In genomic region chr12:65699251-65699650, GRCh38 we compare ENCODE assay signal across 9 cellular contexts.
A peak's percentile ranks its signal among the peaks of the same experiment; 100 is the strongest.
DNase-seq lines count a peak whose midpoint lies in the region; ATAC-seq and TF ChIP-seq lines count a peak whose summit lies in the region.
"Had no signal": no experiment of that assay in that cellular context is flagged by ENCODE, and none has a peak within 500 bp of the region (broad histone marks: within the 10 kb centered on the region; RNA-seq: fewer than 3 reads in every experiment).

No MANE protein-coding gene starts in this region.

- H3K4me3 Mint-ChIP-seq in activated naive CD8-positive, alpha-beta T cell treated with anti-CD3 and anti-CD28 coated beads, Interleukin-2, amount 50 U/mL, for 24 hours, result no peak overlapping the region
- H3K4me3 Mint-ChIP-seq: activated naive CD8-positive, alpha-beta T cell treated with anti-CD3 and anti-CD28 coated beads, Interleukin-2, amount 10 ng/mL, durations not matched to agents 7 days and 5 days had no signal

- no peak overlapping the region for H3K27ac Mint-ChIP-seq in activated naive CD8-positive, alpha-beta T cell treated with anti-CD3 and anti-CD28 coated beads, Interleukin-2, amount 50 U/mL, for 24 hours
- H3K27ac Mint-ChIP-seq: activated naive CD8-positive, alpha-beta T cell treated with anti-CD3 and anti-CD28 coated beads, Interleukin-2, amount 10 ng/mL, durations not matched to agents 7 days and 5 days had no signal

- no peaks in the 10 kb centered on the region for H3K27me3 ChIP-seq in mammary epithelial cell (ENCODE audit: insufficient read depth, low read length)
- no peaks in the 10 kb centered on the region for H3K27me3 ChIP-seq in osteoblast (ENCODE audit: insufficient read depth, low read length)

- 97% methylated on average over 2 of the region's 2 CpGs for WGBS in mammary epithelial cell (ENCODE audit: low coverage, missing lambda C conversion rate)

- no peak overlapping the region for H3K9ac ChIP-seq in mammary epithelial cell (ENCODE audit: insufficient read depth, low read length)

- CTCF ChIA-PET in mammary epithelial cell (lab: Charles Lee; ENCODE audit: low non-redundant PET), result interaction anchor here (0.5 to 0.6 kb wide), 5 partner anchors 65 to 702 kb away, joined by 3 to 5 read pairs (median 4); no protein-coding TSS in a partner anchor

- dilution Hi-C loops in mammary epithelial cell (cut with HindIII; ENCODE audit: low sequenced_read_pairs), result no loop called here

- H3K79me2 ChIP-seq in mammary epithelial cell (ENCODE audit: insufficient read depth, low read length), result no peaks in the 10 kb centered on the region
- H3K79me2 ChIP-seq in osteoblast (ENCODE audit: insufficient read depth, low read length), result no peaks in the 10 kb centered on the region

- ATAC-seq in HG02642 (IDR thresholded peaks at IDR 0.05; ENCODE audit: poor library complexity, unreplicated experiment) (no peak), GM19351 (IDR thresholded peaks at IDR 0.05; ENCODE audit: unreplicated experiment) (no peak)
- ATAC-seq in activated naive CD8-positive, alpha-beta T cell treated with anti-CD3 and anti-CD28 coated beads, Interleukin-2, amount 50 U/mL, for 24 hours, result no peak

- intact Hi-C loops in mammary epithelial cell (cut with micrococcal nuclease), result loop anchor here (1.0 to 5.0 kb wide), 3 partner anchors 142 to 392 kb away; no protein-coding TSS in a partner anchor

- H3K9me3 ChIP-seq in mammary epithelial cell (replicated peaks; ENCODE audit: insufficient read depth, low read length) (no peaks in the 10 kb centered on the region), osteoblast (ENCODE audit: low read depth, low read length) (no peaks in the 10 kb centered on the region)

- in situ Hi-C loops in mammary epithelial cell (cut with MboI; ENCODE audit: low sequenced_read_pairs in 2 of 2), result loop anchor here in 1 of 2 donors (25.0 kb wide), 1 partner anchor 387 kb away; no protein-coding TSS in a partner anchor

- H3K27ac ChIP-seq in mammary epithelial cell (ENCODE audit: insufficient read depth, low read depth, low read length) (no peak overlapping the region), osteoblast (ENCODE audit: low read depth, low read length) (peak overlapping the region; percentile 68)

- H3K4me3 ChIP-seq in mammary epithelial cell (replicated peaks in 1 of 3; ENCODE audit: insufficient read depth in 1 of 3, low read depth in 2 of 3, low read length in 3 of 3) (no peak overlapping the region), osteoblast (ENCODE audit: insufficient read depth, low read length) (peak overlapping the region; percentile 40)

- H3K36me3 Mint-ChIP-seq in activated naive CD8-positive, alpha-beta T cell treated with anti-CD3 and anti-CD28 coated beads, Interleukin-2, amount 50 U/mL, for 24 hours (ENCODE audit: low read depth), result no peaks in the 10 kb centered on the region
- H3K36me3 Mint-ChIP-seq: activated naive CD8-positive, alpha-beta T cell treated with anti-CD3 and anti-CD28 coated beads, Interleukin-2, amount 10 ng/mL, durations not matched to agents 7 days and 5 days had no signal

- BruUV-seq in mammary epithelial cell (replicated peaks; lab: Mats Ljungman, UMichigan), result no TSS peak

- H3K27me3 Mint-ChIP-seq in activated naive CD8-positive, alpha-beta T cell treated with anti-CD3 and anti-CD28 coated beads, Interleukin-2, amount 50 U/mL, for 24 hours, result peaks cover 14% of the 10 kb centered on the region

- peaks cover 9% of the 10 kb centered on the region for H3K9me3 Mint-ChIP-seq in activated naive CD8-positive, alpha-beta T cell treated with anti-CD3 and anti-CD28 coated beads, Interleukin-2, amount 50 U/mL, for 24 hours

- H4K20me1 ChIP-seq in mammary epithelial cell (ENCODE audit: insufficient read depth, low read length) (no peaks in the 10 kb centered on the region), osteoblast (ENCODE audit: insufficient read depth, low read length) (no peaks in the 10 kb centered on the region)

- H2AFZ ChIP-seq in mammary epithelial cell (ENCODE audit: low read depth, low read length) (no peak overlapping the region), osteoblast (ENCODE audit: low read length) (peak overlapping the region; percentile 71)

- H3K4me1 ChIP-seq in mammary epithelial cell (ENCODE audit: insufficient read depth, low read length) (peaks cover 28% of the 10 kb centered on the region), osteoblast (ENCODE audit: insufficient read depth, low read length) (peaks cover 37% of the 10 kb centered on the region)

- no peaks in the 10 kb centered on the region for H3K4me1 Mint-ChIP-seq in activated naive CD8-positive, alpha-beta T cell treated with anti-CD3 and anti-CD28 coated beads, Interleukin-2, amount 50 U/mL, for 24 hours
- H3K4me1 Mint-ChIP-seq: activated naive CD8-positive, alpha-beta T cell treated with anti-CD3 and anti-CD28 coated beads, Interleukin-2, amount 10 ng/mL, durations not matched to agents 7 days and 5 days had no signal

- peak; percentile 33 to 57 for TF ChIP-seq CTCF in mammary epithelial cell (conservative IDR thresholded peaks at IDR 0.05 in 1 of 2, IDR thresholded peaks at IDR 0.05 in 1 of 2; ENCODE audit: extremely low read depth in 1 of 2, insufficient read depth in 1 of 2, low read depth in 1 of 2, low read length in 2 of 2)
- TF ChIP-seq CTCF in osteoblast (IDR thresholded peaks at IDR 0.05; ENCODE audit: extremely low read depth, low read depth, low read length), result peak; percentile 67

- DNase-seq in EL, result peak; percentile 36
- DNase-seq in NCI-H226, result peak; percentile 42
- peak; percentile 54 for DNase-seq in mammary epithelial cell
- peak; percentile 65 for DNase-seq in osteoblast (ENCODE audit: insufficient read length, low spot score, missing footprints)
- DNase-seq in HuH-7 (ENCODE audit: low spot score), result no peak
- no peak for DNase-seq in activated naive CD8-positive, alpha-beta T cell treated with anti-CD3 and anti-CD28 coated beads, Interleukin-2, amount 50 U/mL, for 24 hours
- DNase-seq: activated naive CD8-positive, alpha-beta T cell treated with anti-CD3 and anti-CD28 coated beads, Interleukin-2, amount 10 ng/mL, durations not matched to agents 7 days and 5 days had no signal

- no peak overlapping the region for H3K4me2 ChIP-seq in mammary epithelial cell (ENCODE audit: insufficient read depth, low read depth, low read length)
- peak overlapping the region; percentile 71 for H3K4me2 ChIP-seq in osteoblast (ENCODE audit: insufficient read depth, low read length)

- H3K36me3 ChIP-seq in mammary epithelial cell (ENCODE audit: insufficient read depth, low read length) (no peaks in the 10 kb centered on the region), osteoblast (ENCODE audit: insufficient read depth, low read length) (no peaks in the 10 kb centered on the region)

Comparison
In these comparisons a context has a peak if more than half of its experiments do, and no peak if none do; other contexts are left out.
1. DNase-seq: peak in EL (single experiment), NCI-H226 (single experiment), mammary epithelial cell (single experiment) and osteoblast (single experiment); none in HuH-7 (single experiment) and activated naive CD8-positive, alpha-beta T cell treated with anti-CD3 and anti-CD28 coated beads, Interleukin-2, amount 50 U/mL, for 24 hours (single experiment).